ENCODE assay signal across 26 cellular contexts in genomic region chrX:85381602-85382001, GRCh38.
"Had no signal": no experiment of that assay in that cellular context is flagged by ENCODE, and none has a peak within 500 bp of the region (broad histone marks: within the 10 kb centered on the region; RNA-seq: fewer than 3 reads in every experiment).

No MANE protein-coding gene starts in this region.

- H3K9me3 ChIP-seq: stomach, suprapubic skin, testis, thoracic aorta, tibial artery, tibial nerve, transverse colon, upper lobe of left lung, upper lobe of right lung, uterus, vagina had no signal

- H3K27me3 ChIP-seq: stomach, suprapubic skin, testis, tibial artery, tibial nerve, transverse colon, upper lobe of left lung, upper lobe of right lung, uterus, vagina had no signal

- DNase-seq: stimulated activated CD4-positive, alpha-beta T cell treated with anti-CD3 and anti-CD28 coated beads, Interleukin-2, amount 100 ng/mL, for 48 hours; stimulated activated CD4-positive, alpha-beta T cell treated with anti-CD3 and anti-CD28 coated beads, Interleukin-4, amount 100 ng/mL, for 1 hour; stimulated activated CD4-positive, alpha-beta T cell treated with anti-CD3 and anti-CD28 coated beads, Interleukin-4, amount 100 ng/mL, for 24 hours; stimulated activated CD4-positive, alpha-beta T cell treated with anti-CD3 and anti-CD28 coated beads, Interleukin-4, amount 100 ng/mL, for 4 hours; stimulated activated CD8-positive, alpha-beta memory T cell treated with anti-CD3 and anti-CD28 coated beads, Interleukin-4, amount 100 ng/mL, for 48 hours; stimulated activated naive B cell treated with anti-CD40 and anti-IgM and Interleukin-4, amounts not matched to agents 10 μg/mL and 1 μg/mL and 100 μg/mL, for 72 hours; stimulated activated naive CD4-positive, alpha-beta T cell; stimulated activated naive CD4-positive, alpha-beta T cell treated with Interleukin-2 at 50 U/mL for 16 hours; stimulated activated naive CD8-positive, alpha-beta T cell treated with anti-CD3 and anti-CD28 coated beads, Interleukin-15, amount 100 ng/mL, for 72 hours; stimulated activated naive CD8-positive, alpha-beta T cell treated with anti-CD3 and anti-CD28 coated beads, Interleukin-15, Interleukin-2, amounts not matched to agents 100 U/mL and 50 U/mL, for 24 hours; stomach; substantia nigra; testis; tibial artery; transverse colon; trophoblast cell; upper lobe of left lung; upper lobe of right lung; uterus had no signal

- H3K27ac ChIP-seq: stomach, suprapubic skin, testis, thoracic aorta, tibial artery, tibial nerve, transverse colon, upper lobe of left lung, upper lobe of right lung, uterus, vagina had no signal

- FAIRE-seq: urothelium cell line had no signal

- H3K4me3 ChIP-seq: stomach, suprapubic skin, testis, thoracic aorta, tibial artery, tibial nerve, transverse colon, upper lobe of left lung, upper lobe of right lung, uterus, vagina had no signal

- ATAC-seq: stimulated activated effector memory CD8-positive, alpha-beta T cell treated with anti-CD3 and anti-CD28 coated beads, Interleukin-12 subunit alpha, Interleukin-12 subunit beta, amount 100 ng/mL, for 72 hours; stimulated activated memory B cell treated with anti-CD40 and anti-IgM and Interleukin-4, amounts not matched to agents 10 μg/mL and 1 μg/mL and 100 μg/mL, for 72 hours; stimulated activated naive B cell treated with anti-CD40 and anti-IgM and Interleukin-4, amounts not matched to agents 10 μg/mL and 1 μg/mL and 100 μg/mL, for 72 hours; stimulated activated naive CD8-positive, alpha-beta T cell treated with anti-CD3 and anti-CD28 coated beads, Interleukin-15, amount 100 ng/mL, for 72 hours; stimulated activated naive CD8-positive, alpha-beta T cell treated with anti-CD3 and anti-CD28 coated beads, Interleukin-15, Interleukin-2, amounts not matched to agents 100 U/mL and 50 U/mL, for 24 hours; upper lobe of right lung had no signal

- H3K4me1 ChIP-seq: stomach, suprapubic skin, testis, tibial artery, tibial nerve, transverse colon, upper lobe of left lung, upper lobe of right lung, uterus, vagina had no signal

- H3K36me3 ChIP-seq: stomach, suprapubic skin, thoracic aorta, tibial artery, tibial nerve, transverse colon, upper lobe of left lung, upper lobe of right lung, uterus, vagina had no signal
